ENCODE assay signal across 26 cellular contexts in the genomic region with DNA sequence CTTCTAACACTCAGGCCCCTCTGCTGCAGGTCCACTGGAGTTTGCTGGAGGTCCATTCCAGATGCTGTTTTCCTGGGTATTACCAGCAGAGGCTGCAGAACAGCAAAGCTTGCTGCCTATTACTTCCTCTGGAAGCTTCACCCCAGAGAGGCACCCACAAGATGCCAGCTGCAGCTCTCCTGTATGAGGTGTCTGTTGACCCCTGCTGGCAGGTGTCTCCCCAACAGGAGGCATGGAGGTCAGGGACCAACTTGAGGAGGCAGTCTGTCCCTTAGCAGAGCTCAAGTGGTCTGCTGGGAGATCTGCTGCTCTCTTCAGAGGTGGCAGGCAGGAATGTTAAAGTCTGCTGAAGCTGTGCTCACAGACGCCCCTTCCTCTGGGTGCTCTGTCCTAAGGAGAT.
"Had no signal": no experiment of that assay in that cellular context is flagged by ENCODE, and none has a peak within 500 bp of the region (broad histone marks: within the 10 kb centered on the region; RNA-seq: fewer than 3 reads in every experiment).

No MANE protein-coding gene starts in this region.

- H3K27ac Mint-ChIP-seq: activated CD4-positive, alpha-beta memory T cell treated with anti-CD3 and anti-CD28 coated beads, Interleukin-2, amount 10 ng/mL, durations not matched to agents 7 days and 5 days; activated CD4-positive, alpha-beta T cell treated with anti-CD3 and anti-CD28 coated beads for 36 hours; activated CD4-positive, alpha-beta T cell treated with anti-CD3 and anti-CD28 coated beads, Interleukin-2, amount 10 ng/mL, durations not matched to agents 24 days and 14 days; activated naive CD8-positive, alpha-beta T cell; activated T-cell treated with anti-CD3 and anti-CD28 coated beads, Interleukin-2, amount 50 U/mL, for 24 hours; activated T-helper 17 cell treated with anti-CD3 and anti-CD28 coated beads, Interleukin-2, amount 50 U/mL, for 72 hours had no signal

- H3K4me1 Mint-ChIP-seq: activated CD4-positive, alpha-beta memory T cell treated with anti-CD3 and anti-CD28 coated beads, Interleukin-2, amount 10 ng/mL, durations not matched to agents 7 days and 5 days; activated CD4-positive, alpha-beta T cell treated with anti-CD3 and anti-CD28 coated beads for 36 hours; activated T-helper 17 cell treated with anti-CD3 and anti-CD28 coated beads, Interleukin-2, amount 50 U/mL, for 72 hours; central memory CD8-positive, alpha-beta T cell had no signal

- H3K27ac ChIP-seq: brain microvascular endothelial cell, epithelial cell of prostate, esophagus squamous epithelium, gastroesophageal sphincter, heart right ventricle had no signal

- ATAC-seq: activated CD4-positive, alpha-beta T cell treated with anti-CD3 and anti-CD28 coated beads for 36 hours; activated T-helper 17 cell treated with anti-CD3 and anti-CD28 coated beads, Interleukin-2, amount 50 U/mL, for 72 hours; gastroesophageal sphincter; heart right ventricle had no signal

- H3K4me1 ChIP-seq: esophagus squamous epithelium, gastroesophageal sphincter, heart right ventricle had no signal

- H3K27me3 ChIP-seq: brain microvascular endothelial cell, esophagus squamous epithelium had no signal

- H3K9me3 ChIP-seq: esophagus squamous epithelium, heart right ventricle had no signal

- H3K9me3 Mint-ChIP-seq: activated CD4-positive, alpha-beta memory T cell treated with anti-CD3 and anti-CD28 coated beads, Interleukin-2, amount 10 ng/mL, durations not matched to agents 7 days and 5 days; activated CD4-positive, alpha-beta T cell treated with anti-CD3 and anti-CD28 coated beads, Interleukin-2, amount 10 ng/mL, durations not matched to agents 24 days and 14 days; central memory CD8-positive, alpha-beta T cell had no signal

- DNase-seq: activated CD4-positive, alpha-beta memory T cell treated with anti-CD3 and anti-CD28 coated beads, Interleukin-2, amount 10 ng/mL, durations not matched to agents 7 days and 5 days; activated CD4-positive, alpha-beta T cell treated with anti-CD3 and anti-CD28 coated beads for 36 hours; activated CD4-positive, CD25-positive, alpha-beta regulatory T cell; activated CD4-positive, CD25-positive, alpha-beta regulatory T cell treated with anti-CD3 and anti-CD28 coated beads, Interleukin-2, amount 50 U/mL, for 72 hours; activated CD8-positive, alpha-beta memory T cell treated with anti-CD3 and anti-CD28 coated beads, Interleukin-2, amount 50 U/mL, for 48 hours; activated effector memory CD4-positive, alpha-beta T cell treated with Interleukin-2 at 50 U/mL for 16 hours; activated gamma-delta T cell treated with Interleukin-2 at 50 U/mL for 16 hours; activated naive CD4-positive, alpha-beta T cell treated with anti-CD3 and anti-CD28 coated beads, Interleukin-2, amount 50 U/mL, for 16 hours; activated naive CD4-positive, alpha-beta T cell treated with Interleukin-2 at 50 U/mL for 16 hours; activated T-cell treated with anti-CD3 and anti-CD28 coated beads for 4 hours; activated T-cell treated with anti-CD3 and anti-CD28 coated beads, Interleukin-2, amount 50 U/mL, for 24 hours; amniotic stem cell; anterior cingulate cortex; brain microvascular endothelial cell; cortex of kidney; dermis blood vessel endothelial cell; effector CD4-positive, alpha-beta T cell; esophagus squamous epithelium; foreskin melanocyte; heart right ventricle had no signal

- H3K4me3 Mint-ChIP-seq: activated CD4-positive, alpha-beta memory T cell treated with anti-CD3 and anti-CD28 coated beads, Interleukin-2, amount 10 ng/mL, durations not matched to agents 7 days and 5 days; activated CD4-positive, alpha-beta T cell treated with anti-CD3 and anti-CD28 coated beads for 36 hours; activated CD4-positive, alpha-beta T cell treated with anti-CD3 and anti-CD28 coated beads, Interleukin-2, amount 10 ng/mL, durations not matched to agents 24 days and 14 days; activated naive CD8-positive, alpha-beta T cell; activated T-cell treated with anti-CD3 and anti-CD28 coated beads, Interleukin-2, amount 50 U/mL, for 24 hours; activated T-helper 17 cell treated with anti-CD3 and anti-CD28 coated beads, Interleukin-2, amount 50 U/mL, for 72 hours; central memory CD8-positive, alpha-beta T cell had no signal

- H3K4me3 ChIP-seq: esophagus squamous epithelium, gastroesophageal sphincter, heart right ventricle had no signal

- H3K36me3 Mint-ChIP-seq: activated naive CD8-positive, alpha-beta T cell had no signal

- H3K36me3 ChIP-seq: brain microvascular endothelial cell, esophagus squamous epithelium, gastroesophageal sphincter, heart right ventricle had no signal
